ENCODE assay signal across 6 cellular contexts in genomic region chr1:108203582-108203981, GRCh38. TPM values are rescaled to one million over a fixed set of nuclear protein-coding genes. Genes with fewer than 3 reads are reported as not detected.
"Had no signal": no experiment of that assay in that cellular context is flagged by ENCODE, and none has a peak within 500 bp of the region (broad histone marks: within the 10 kb centered on the region; RNA-seq: fewer than 3 reads in every experiment).

No MANE protein-coding gene starts in this region.

RNA-seq across cellular contexts. Expression of gene SLC25A24, which starts 3.4 kb away (rescaled TPM):
- total RNA-seq: OCI-LY7 had no signal

RNA-seq across cellular contexts. Expression of gene NBPF4, which starts 40.3 kb away (rescaled TPM):
- total RNA-seq: OCI-LY7, Right ventricle myocardium inferior, Right ventricle myocardium superior, SJSA1, SK-MEL-5 had no signal
- polyA plus RNA-seq: SK-N-SH had no signal
